In genomic region chr1:19923137-19923952, GRCh38 we compare ENCODE assay signal across 24 cellular contexts. TPM values are rescaled to one million over a fixed set of nuclear protein-coding genes. Genes with fewer than 3 reads are reported as not detected.
DNase-seq lines count a peak whose midpoint lies in the region; ATAC-seq and TF ChIP-seq lines count a peak whose summit lies in the region.
"Had no signal": no experiment of that assay in that cellular context is flagged by ENCODE, and none has a peak within 500 bp of the region (broad histone marks: within the 10 kb centered on the region; RNA-seq: fewer than 3 reads in every experiment).

Gene PLA2G2E (minus strand): TSS chr1:19923617. CDS start chr1:19923559, 58 bp downstream.

- H4K20me1 ChIP-seq in PC-9 (ENCODE audit: insufficient read depth) = no peaks in the 10 kb centered on the region
- no peaks in the 10 kb centered on the region for H4K20me1 ChIP-seq in osteoblast (ENCODE audit: insufficient read depth, low read length)

- TF ChIP-seq CTCF in PC-9 (conservative IDR thresholded peaks at IDR 0.05) = no peak
- no peak for TF ChIP-seq CTCF in endothelial cell (IDR thresholded peaks at IDR 0.05; ENCODE audit: unreplicated experiment)
- TF ChIP-seq CTCF in osteoblast (IDR thresholded peaks at IDR 0.05; ENCODE audit: extremely low read depth, low read depth, low read length) = no peak

- no peak within 1 kb of the TSS for H3K4me3 ChIP-seq in PC-9
- no peak within 1 kb of the TSS for H3K4me3 ChIP-seq in osteoblast (ENCODE audit: insufficient read depth, low read length)
- H3K4me3 ChIP-seq: GM23248, K562 had no signal

- H3K27me3 ChIP-seq in PC-9 (ENCODE audit: insufficient read depth, low read depth) = no peaks in the 10 kb centered on the region
- H3K27me3 ChIP-seq in osteoblast (ENCODE audit: insufficient read depth, low read length) = peaks cover 11% of the 10 kb centered on the region
- H3K27me3 ChIP-seq: BE2C had no signal

- H3K79me2 ChIP-seq in PC-9 (ENCODE audit: low read depth) (no peaks in the 10 kb centered on the region), osteoblast (ENCODE audit: insufficient read depth, low read length) (no peaks in the 10 kb centered on the region)

- intact Hi-C loops in PC-9 (cut with micrococcal nuclease; ENCODE audit: unreplicated experiment) (loop anchor here (5.0 to 10.0 kb wide), 2 partner anchors 289 to 711 kb away; partner anchors contain the start of gene PINK1), sciatic nerve (cut with DNase I) (no loop called here)

- DNase-seq in PC-9 (peak in 1 of 2 experiments; percentile 32), endothelial cell (ENCODE audit: low spot score) (no peak), osteoblast (ENCODE audit: insufficient read length, low spot score, missing footprints) (peak; percentile 52), sciatic nerve (ENCODE audit: low spot score) (no peak), occipital lobe (lab: John Stamatoyannopoulos, UW) (no peak), GM19238 (ENCODE audit: insufficient read length, low spot score) (no peak)
- DNase-seq: BE2C, DMS 273 treated with DMSO at 0.1 percent for 48 hours, DMS79 treated with DMSO at 0.1 percent for 48 hours, GM23248, HCEC 1CT, MM.1S, NCI-H1048, NCI-H1417 treated with DMSO at 0.1 percent for 48 hours, NCI-H187, NCI-H446, NCI-H526 had no signal

- no TSS peak for BruUV-seq in PC-9 (replicated peaks; lab: Mats Ljungman, UMichigan)

- H3K36me3 ChIP-seq in PC-9 (ENCODE audit: low read depth) = no peaks in the 10 kb centered on the region
- no peaks in the 10 kb centered on the region for H3K36me3 ChIP-seq in osteoblast (ENCODE audit: insufficient read depth, low read length)
- H3K36me3 ChIP-seq: BE2C had no signal

- H3K4me1 Mint-ChIP-seq in endothelial cell (ENCODE audit: unreplicated experiment) = no peaks in the 10 kb centered on the region

- H3K4me1 ChIP-seq in PC-9 (replicated peaks; ENCODE audit: insufficient read depth) (peaks cover 75% of the 10 kb centered on the region), osteoblast (ENCODE audit: insufficient read depth, low read length) (no peaks in the 10 kb centered on the region)
- H3K4me1 ChIP-seq: BE2C had no signal

- peaks cover 33% of the 10 kb centered on the region for H3F3A ChIP-seq in PC-9 (ENCODE audit: insufficient read depth, low read depth)

- POLR2A ChIA-PET in PC-9 (lab: Charles Lee; ENCODE audit: unreplicated experiment) = no interaction called here

- no peaks in the 10 kb centered on the region for H3K9me2 ChIP-seq in PC-9 (ENCODE audit: insufficient read depth)

- H3K4me2 ChIP-seq in PC-9 = peak within 1 kb of the TSS; percentile 42
- no peak within 1 kb of the TSS for H3K4me2 ChIP-seq in osteoblast (ENCODE audit: insufficient read depth, low read length)

- no peak within 1 kb of the TSS for H3K4me3 Mint-ChIP-seq in endothelial cell (ENCODE audit: unreplicated experiment)

- no peaks in the 10 kb centered on the region for H3K9me3 Mint-ChIP-seq in endothelial cell (ENCODE audit: unreplicated experiment)

- ATAC-seq in sciatic nerve = no peak
- no peak for ATAC-seq in GM19351 (IDR thresholded peaks at IDR 0.05; ENCODE audit: unreplicated experiment)
- ATAC-seq: K562, Right ventricle myocardium inferior had no signal

- CTCF ChIA-PET in PC-9 (lab: Charles Lee) = no interaction called here

- peak within 1 kb of the TSS; percentile 30 for H3K27ac Mint-ChIP-seq in endothelial cell (ENCODE audit: unreplicated experiment)

- peaks cover 7% of the 10 kb centered on the region for H3K36me3 Mint-ChIP-seq in endothelial cell (ENCODE audit: low read depth, unreplicated experiment)

- H3K27me3 Mint-ChIP-seq in endothelial cell (ENCODE audit: unreplicated experiment) = peaks cover 2% of the 10 kb centered on the region

- H3K9me3 ChIP-seq in PC-9 (ENCODE audit: insufficient read depth, low read depth) = no peaks in the 10 kb centered on the region
- H3K9me3 ChIP-seq in osteoblast (ENCODE audit: low read depth, low read length) = no peaks in the 10 kb centered on the region
- H3K9me3 ChIP-seq: BE2C had no signal

- H3K27ac ChIP-seq in PC-9 (peak within 1 kb of the TSS; percentile 92), osteoblast (ENCODE audit: low read depth, low read length) (no peak within 1 kb of the TSS)
- H3K27ac ChIP-seq: GM23248 had no signal

- H2AFZ ChIP-seq in PC-9 (no peak within 1 kb of the TSS), osteoblast (ENCODE audit: low read length) (no peak within 1 kb of the TSS)
- H2AFZ ChIP-seq: GM23248 had no signal

RNA-seq across cellular contexts. Expression of gene PLA2G2E, which starts in this region (rescaled TPM):
- total RNA-seq in PC-9 (2021) = not detected in 2 replicates
- total RNA-seq in endothelial cell (ENCODE audit: unreplicated experiment) = not detected
- not detected in 2 replicates for total RNA-seq in osteoblast
- not detected for total RNA-seq in sciatic nerve
- total RNA-seq in occipital lobe = not detected
- total RNA-seq: A673, GM23248, K562, LHCN-M2, OCI-LY7, Right ventricle myocardium inferior, SK-MEL-5 had no signal

Comparison
In these comparisons a context has a peak if more than half of its experiments do, and no peak if none do; other contexts are left out.
1. Peak in DNase-seq in osteoblast; RNA of the gene not detected or under 1 TPM.